Comparison of ENCODE assay signal across 11 cellular contexts in genomic region chr15:73785615-73786014, GRCh38. TPM values are rescaled to one million over a fixed set of nuclear protein-coding genes. Genes with fewer than 3 reads are reported as not detected.
DNase-seq lines count a peak whose midpoint lies in the region; ATAC-seq, FAIRE-seq and TF ChIP-seq lines count a peak whose summit lies in the region.
"Not testable (repeated sequence)": the region's sequence is repeated elsewhere in the genome, so short reads cannot be mapped to it uniquely, and the experiment has no call there.
"Had no signal": no experiment of that assay in that cellular context is flagged by ENCODE, and none has a peak within 500 bp of the region (broad histone marks: within the 10 kb centered on the region; RNA-seq: fewer than 3 reads in every experiment).

No MANE protein-coding gene starts in this region.

- not testable (repeated sequence) for TF ChIP-seq EP300 in A549 (IDR thresholded peaks at IDR 0.05); H1 (IDR thresholded peaks at IDR 0.05; ENCODE audit: borderline replicate concordance in 1 of 2, low read depth in 2 of 2, low read length in 2 of 2)

- H2BK120ac ChIP-seq in H9 (ENCODE audit: low read depth, low read length, poor library complexity, severe bottlenecking); H1 (replicated peaks; ENCODE audit: low read depth, low read length); neuronal stem cell (ENCODE audit: low read depth, low read length): not testable (repeated sequence)

- not testable (repeated sequence) for H3K14ac ChIP-seq in H9 (ENCODE audit: insufficient read depth, low read length); H1 (ENCODE audit: insufficient read length); neuronal stem cell (ENCODE audit: low read length)

- TF ChIP-seq POLR2A in A549 (IDR thresholded peaks at IDR 0.05; ENCODE audit: low read length); H1 (IDR thresholded peaks at IDR 0.05; ENCODE audit: control extremely low read depth in 1 of 2, low read depth in 2 of 2, low read length in 2 of 2): not testable (repeated sequence)

- H2BK5ac ChIP-seq in H9 (ENCODE audit: insufficient read length, low read length); neuronal stem cell (ENCODE audit: low read length): not testable (repeated sequence)
- H2BK5ac ChIP-seq in H1 (ENCODE audit: low read depth, low read length): peak overlapping the region; percentile 84; the same call in 1 of the 2 replicates

- TF ChIP-seq RAD21 in A549 (conservative IDR thresholded peaks at IDR 0.05 in 1 of 2, IDR thresholded peaks at IDR 0.05 in 1 of 2); H1 (IDR thresholded peaks at IDR 0.05 in 1 of 2, conservative IDR thresholded peaks at IDR 0.05 in 1 of 2; ENCODE audit: low read depth in 2 of 2, low read length in 2 of 2): not testable (repeated sequence)

- not testable (repeated sequence) for H3K79me1 ChIP-seq in H9 (ENCODE audit: insufficient read depth, low read depth, low read length, poor library complexity, severe bottlenecking); H1 (ENCODE audit: low read depth, low read length); neuronal stem cell (ENCODE audit: low read depth, low read length)

- H3K56ac ChIP-seq in H9 (ENCODE audit: insufficient read length, low read depth, low read length); H1 (replicated peaks; ENCODE audit: insufficient read length, low read depth, low read length): not testable (repeated sequence)

- not testable (repeated sequence) for H3T11ph ChIP-seq in H9 (ENCODE audit: low read length)

- H3K4me1 ChIP-seq in A549 (peaks cover 13% of the 10 kb centered on the region; the same call in 2 of the 3 replicates), H9 (ENCODE audit: insufficient read depth, low read length) (peaks cover 17% of the 10 kb centered on the region; the same call in 1 of the 2 replicates), H1 (replicated peaks in 1 of 4; ENCODE audit: control insufficient read depth in 3 of 4, insufficient read depth in 4 of 4, low read length in 3 of 4) (peaks cover 23 to 37% (median 28%) of the 10 kb centered on the region in 4 experiments), neuronal stem cell (ENCODE audit: control insufficient read depth in 2 of 2, insufficient read depth in 1 of 2, low read depth in 1 of 2, low read length in 2 of 2) (peaks cover 7 to 23% of the 10 kb centered on the region in 2 donors)

- not testable (repeated sequence) for FAIRE-seq in A549 (lab: Jason Lieb, UNC); H1 (lab: Jason Lieb, UNC)

- H2BK15ac ChIP-seq in H9 (ENCODE audit: low read depth, low read length); H1 (ENCODE audit: low read length); neuronal stem cell (ENCODE audit: low read length): not testable (repeated sequence)

- not testable (repeated sequence) for TF ChIP-seq CTCF in A549 (IDR thresholded peaks at IDR 0.05); H9 (conservative IDR thresholded peaks at IDR 0.05); VCaP (conservative IDR thresholded peaks at IDR 0.05); brain (conservative IDR thresholded peaks at IDR 0.05); H1 (IDR thresholded peaks at IDR 0.05; ENCODE audit: control extremely low read depth in 1 of 3, insufficient read depth in 1 of 3, low read depth in 1 of 3, low read length in 3 of 3); nephron (IDR thresholded peaks at IDR 0.05; ENCODE audit: unreplicated experiment in 3 of 3)

- not testable (repeated sequence) for H3K23ac ChIP-seq in H9 (ENCODE audit: insufficient read length, low read depth, low read length); H1 (ENCODE audit: insufficient read length); neuronal stem cell (ENCODE audit: low read depth, low read length, poor library complexity)

- H3K36me3 Mint-ChIP-seq in H9 (ENCODE audit: insufficient read depth in 1 of 3, low read depth in 3 of 3); brain; nephron (ENCODE audit: low read depth): not testable (repeated sequence)

- H2BK12ac ChIP-seq in H9 (ENCODE audit: insufficient read length, low read depth, low read length): not testable (repeated sequence)
- peak overlapping the region; percentile 98; the same call in 1 of the 2 replicates for H2BK12ac ChIP-seq in H1 (ENCODE audit: low read depth, low read length)
- peak overlapping the region; percentile 87 for H2BK12ac ChIP-seq in neuronal stem cell (ENCODE audit: low read length)

- H3K4me1 Mint-ChIP-seq in H9 (peaks cover 47 to 62% of the 10 kb centered on the region in 2 experiments), brain (peaks cover 67% of the 10 kb centered on the region), nephron (peaks cover 60% of the 10 kb centered on the region)

- not testable (repeated sequence) for H3K4me3 Mint-ChIP-seq in H9, nephron
- H3K4me3 Mint-ChIP-seq in brain: peak overlapping the region in 1 of 5 experiments; percentile 13

- ATAC-seq in A549: not testable (repeated sequence)

- not testable (repeated sequence) for H4K5ac ChIP-seq in H9 (ENCODE audit: insufficient read length, low read depth, low read length); H1 (ENCODE audit: insufficient read length, low read depth, low read length)

- H3K23me2 ChIP-seq in H9 (ENCODE audit: insufficient read length, low read depth, low read length, poor library complexity, severe bottlenecking); H1 (ENCODE audit: low read depth, low read length): not testable (repeated sequence)

- not testable (repeated sequence) for H3K27me3 Mint-ChIP-seq in H9 (ENCODE audit: low read depth); brain
- peaks cover 21% of the 10 kb centered on the region for H3K27me3 Mint-ChIP-seq in nephron (ENCODE audit: low read depth)

- H3K4ac ChIP-seq in H9 (ENCODE audit: low read depth, low read length); H1 (replicated peaks; ENCODE audit: insufficient read length, low read depth, low read length); neuronal stem cell (ENCODE audit: low read length): not testable (repeated sequence)

- DNase-seq in A549 (ENCODE audit: low read depth in 1 of 2, low spot score in 1 of 2); H9; H1 (ENCODE audit: low read depth in 1 of 2, low spot score in 2 of 2); neuronal stem cell (ENCODE audit: low spot score): not testable (repeated sequence)
- peak; percentile 9 for DNase-seq in kidney tubule cell (ENCODE audit: low spot score)

- not testable (repeated sequence) for H3K79me2 ChIP-seq in H9 (ENCODE audit: insufficient read depth, low read length); H1 (ENCODE audit: control insufficient read depth in 1 of 2, insufficient read depth in 2 of 2, low read length in 2 of 2)

- H2AFZ ChIP-seq in H9 (ENCODE audit: low read length); H1 (ENCODE audit: low read length): not testable (repeated sequence)
- H2AFZ ChIP-seq in neuronal stem cell (ENCODE audit: low read length): peak overlapping the region; percentile 51

- WGBS in A549 (ENCODE audit: missing lambda C conversion rate): 68% methylated on average over 6 of the region's 6 CpGs
- no CpG with 5 or more reads among the region's 6 CpGs for WGBS in H9 (ENCODE audit: extremely low coverage, insufficient read length, low lambda C conversion rate)
- WGBS in H1 (ENCODE audit: extremely low coverage in 1 of 2, insufficient coverage in 1 of 2, insufficient read length in 1 of 2, insufficient replicate concordance in 2 of 2, low coverage in 1 of 2, low lambda C conversion rate in 2 of 2, missing lambda C conversion rate in 1 of 2), 2 experiments: 85% methylated on average over 6 of the region's 6 CpGs; no CpG with 5 or more reads in 1 of the 2 experiments
- no CpG with 5 or more reads among the region's 6 CpGs for WGBS in neuronal stem cell (ENCODE audit: extremely low coverage in 2 of 2, insufficient read length in 2 of 2, insufficient replicate concordance in 1 of 2), 2 donors

- not testable (repeated sequence) for H4K91ac ChIP-seq in H9 (ENCODE audit: insufficient read length, low read depth, low read length); H1 (replicated peaks; ENCODE audit: insufficient read length, low read length); neuronal stem cell (ENCODE audit: low read depth, low read length, poor library complexity)

- H3K36me3 ChIP-seq in H1 (ENCODE audit: control insufficient read depth in 2 of 4, insufficient read depth in 4 of 4, low read length in 3 of 4); neuronal stem cell (replicated peaks in 1 of 2; ENCODE audit: control insufficient read depth in 2 of 2, insufficient read depth in 2 of 2, low read length in 2 of 2): not testable (repeated sequence)

- not testable (repeated sequence) for H2AK5ac ChIP-seq in H9 (ENCODE audit: insufficient read length, low read length); neuronal stem cell (ENCODE audit: low read depth, low read length)
- H2AK5ac ChIP-seq in H1 (ENCODE audit: low read depth, low read length): 0 out of 2 replicates have a peak overlapping the region, but pooled peaks have one; percentile 17

- H3K27me3 ChIP-seq in H9 (ENCODE audit: insufficient read depth, low read length); H1 (replicated peaks in 1 of 4; ENCODE audit: control insufficient read depth in 3 of 4, extremely low read depth in 1 of 4, insufficient read depth in 3 of 4, low read length in 3 of 4); neuronal stem cell (ENCODE audit: control insufficient read depth in 3 of 3, insufficient read depth in 3 of 3, low read depth in 1 of 3, low read length in 3 of 3): not testable (repeated sequence)

- not testable (repeated sequence) for H3K9me3 Mint-ChIP-seq in H9, brain, nephron

- H4K20me1 ChIP-seq in H9 (ENCODE audit: control insufficient read depth, insufficient read depth, insufficient read length); H1 (replicated peaks in 1 of 2; ENCODE audit: control insufficient read depth in 1 of 2, insufficient read depth in 2 of 2, low read length in 2 of 2): not testable (repeated sequence)

- CTCF ChIA-PET in A549 (lab: Yijun Ruan, JAX): not testable (repeated sequence)
- CTCF ChIA-PET in H1 (lab: Charles Lee; ENCODE audit: partially characterized antibody): interaction anchor here (0.7 kb wide), 1 partner anchor 20 kb away, joined by 3 read pairs; no protein-coding TSS in a partner anchor

- H3K4me3 ChIP-seq in A549; H1 (ENCODE audit: extremely low read depth in 1 of 4, insufficient read depth in 2 of 4, low read depth in 3 of 4, low read length in 4 of 4); neuronal stem cell (ENCODE audit: low read length in 2 of 2): not testable (repeated sequence)

- H2BK20ac ChIP-seq in H9 (ENCODE audit: low read depth, low read length, poor library complexity, severe bottlenecking): not testable (repeated sequence)
- peak overlapping the region; percentile 94 for H2BK20ac ChIP-seq in H1 (ENCODE audit: low read length)

- peak overlapping the region in 2 of 3 experiments; percentile 56 to 75; a peak in 3 of 7 replicates for H3K27ac Mint-ChIP-seq in H9
- H3K27ac Mint-ChIP-seq in brain: peak overlapping the region; percentile 81 to 93 (median 92)
- H3K27ac Mint-ChIP-seq in nephron: peak overlapping the region in 2 of 3 experiments; percentile 75 to 94

- POLR2A ChIA-PET in A549 (lab: Yijun Ruan, JAX); H1 (lab: Charles Lee; ENCODE audit: partially characterized antibody): not testable (repeated sequence)

- H3K27ac ChIP-seq in A549 (peak overlapping the region; percentile 37 to 41; a peak in 1 of 6 replicates), VCaP (peak overlapping the region; percentile 72)
- H3K27ac ChIP-seq in H9 (ENCODE audit: insufficient read length, low read depth, low read length); H1 (ENCODE audit: low read depth, low read length); neuronal stem cell (replicated peaks; ENCODE audit: low read length): not testable (repeated sequence)

- not testable (repeated sequence) for H4K8ac ChIP-seq in H9 (replicated peaks; ENCODE audit: insufficient read length, low read depth, low read length); H1 (ENCODE audit: extremely low read depth, insufficient read depth, low read length); neuronal stem cell (ENCODE audit: low read depth, low read length)

- not testable (repeated sequence) for H3K4me2 ChIP-seq in A549; H9 (ENCODE audit: insufficient read depth, insufficient read length, low read length); H1 (ENCODE audit: insufficient read depth in 1 of 2, low read depth in 2 of 2, low read length in 2 of 2); neuronal stem cell (ENCODE audit: insufficient read depth, low read length, poor library complexity, severe bottlenecking)

- H3K9me3 ChIP-seq in A549; H9 (ENCODE audit: control insufficient read depth, low read depth, low read length); H1 (ENCODE audit: insufficient read depth in 2 of 2, low read depth in 1 of 2, low read length in 1 of 2); neuronal stem cell (replicated peaks in 1 of 2; ENCODE audit: control insufficient read depth in 2 of 2, insufficient read depth in 1 of 2, low read depth in 1 of 2, low read length in 2 of 2): not testable (repeated sequence)

- not testable (repeated sequence) for H3K18ac ChIP-seq in H9 (ENCODE audit: insufficient read length, low read depth, low read length); neuronal stem cell (ENCODE audit: low read length)
- 0 out of 2 replicates have a peak overlapping the region, but pooled peaks have one; percentile 79 for H3K18ac ChIP-seq in H1 (ENCODE audit: extremely low read depth, low read length)

- H3K9ac ChIP-seq in H9 (ENCODE audit: extremely low read depth, insufficient read length, low read length); H1 (replicated peaks in 1 of 4; ENCODE audit: extremely low read depth in 1 of 4, low read depth in 3 of 4, low read length in 3 of 4); neuronal stem cell (ENCODE audit: low read depth, low read length, poor library complexity): not testable (repeated sequence)

RNA-seq across cellular contexts. Expression of gene INSYN1, which starts 32.5 kb away (rescaled TPM):
- 0.48 and 0.54 TPM in 2 replicates for polyA plus RNA-seq in A549 (2011; rRNA removed)
- polyA plus RNA-seq in A549 (2012; cell fraction: cytosol; rRNA removed): 1.7 and 2.4 TPM in 2 replicates
- polyA plus RNA-seq in A549 (2012; cell fraction: nucleus; rRNA removed): 2.2 and 2.3 TPM in 2 replicates
- 0.84 to 1.9 TPM (median 1.1 TPM) in 3 replicates for polyA plus RNA-seq in A549 (2017; fragmentation: RNase III; extraction: RNeasy Plus Mini Kit Qiagen cat#74134 plus additional on column Dnase treatment)
- 0.45 and 0.78 TPM in 2 replicates for polyA minus RNA-seq in A549 (2011; rRNA and poly(A)+ RNA removed)
- total RNA-seq in H9 (2021): 1.9 and 2.5 TPM in 2 replicates
- 25.6 TPM for polyA plus RNA-seq in brain (ENCODE audit: insufficient read depth, low read depth, low replicate concordance)
- 10.2 and 13.1 TPM in 2 replicates for total RNA-seq in H1 (2021; fragmentation: NEBNext Ultra II Directional; extraction: Animal tissue kit (Norgen Biotek cat#: 25700))
- 7.2 and 11.6 TPM in 2 replicates for polyA plus RNA-seq in H1 (2011; rRNA removed)
- polyA plus RNA-seq in H1 (2011; cell fraction: cytosol; rRNA removed): 12.0 TPM
- 50.9 TPM for polyA plus RNA-seq in H1 (2011; cell fraction: nucleus; rRNA removed)
- 4.2 to 8.2 TPM (median 6.5 TPM) in 4 replicates for polyA plus RNA-seq in H1 (2012, experiment 1 of 2)
- polyA plus RNA-seq in H1 (2012, experiment 2 of 2): 4.0 TPM
- 6.3 TPM for polyA plus RNA-seq in H1 (2013, experiment 1 of 2)
- 6.0 TPM for polyA plus RNA-seq in H1 (2013, experiment 2 of 2)
- polyA minus RNA-seq in H1 (2011; rRNA and poly(A)+ RNA removed): 2.1 and 2.9 TPM in 2 replicates
- 3.2 TPM for polyA minus RNA-seq in H1 (2011; cell fraction: cytosol; rRNA and poly(A)+ RNA removed)
- 2.9 TPM for polyA minus RNA-seq in H1 (2011; cell fraction: nucleus; rRNA and poly(A)+ RNA removed)
- 2.4 TPM for polyA plus RNA-seq in neuronal stem cell (2013, experiment 1 of 2)
- polyA plus RNA-seq in neuronal stem cell (2013, experiment 2 of 2): 2.7 TPM
- total RNA-seq: CD4-positive, alpha-beta T cell; CD8-positive, alpha-beta memory T cell had no signal
- polyA plus RNA-seq: CD14-positive monocyte; CD8-positive, alpha-beta memory T cell had no signal
